22 cellular contexts compared by ENCODE assay signal in genomic region chr2:38736035-38736320, GRCh38. TPM values are rescaled to one million over a fixed set of nuclear protein-coding genes. Genes with fewer than 3 reads are reported as not detected.
DNase-seq lines count a peak whose midpoint lies in the region; ATAC-seq and TF ChIP-seq lines count a peak whose summit lies in the region.
"Had no signal": no experiment of that assay in that cellular context is flagged by ENCODE, and none has a peak within 500 bp of the region (broad histone marks: within the 10 kb centered on the region; RNA-seq: fewer than 3 reads in every experiment).

No MANE protein-coding gene starts in this region.

- no peak for DNase-seq in cardiac muscle cell (ENCODE audit: low read depth in 1 of 2, low spot score in 1 of 2)
- no peak for DNase-seq in heart left ventricle
- peak; percentile 73 for DNase-seq in mesenteric fat pad (ENCODE audit: low spot score)
- DNase-seq in uterus: no peak
- DNase-seq in activated T-helper 1 cell treated with anti-CD3 and anti-CD28 coated beads, Interleukin-12 subunit alpha, Interleukin-12 subunit beta, Interleukin-2, Interleukin-4 antibody, amounts not matched to agents 30 ng/mL and 10 ng/mL and 1 ng/mL, durations not matched to agents 14 hours and 24 hours and 36 hours (ENCODE audit: low spot score): no peak
- DNase-seq in LoVo (ENCODE audit: low spot score): no peak
- DNase-seq: DMS79 treated with DMSO at 0.1 percent for 48 hours; endodermal cell; KBM-7; mesendoderm; NCI-H1694 treated with DMSO at 0.1 percent for 48 hours; NCI-H82; posterior cingulate gyrus; SHP77 treated with DMSO at 0.1 percent for 48 hours; stimulated activated CD4-positive, alpha-beta T cell treated with anti-CD3 and anti-CD28 coated beads, Interleukin-2, amount 100 ng/mL, for 24 hours; stimulated activated naive CD4-positive, alpha-beta T cell treated with Interleukin-2 at 50 U/mL for 16 hours; WERI-Rb-1 had no signal

- H3K9me3 ChIP-seq in cardiac muscle cell (ENCODE audit: low read depth): no peaks in the 10 kb centered on the region
- peaks cover 0 to 5% (median 0%) of the 10 kb centered on the region in 12 donors for H3K9me3 ChIP-seq in heart left ventricle
- H3K9me3 ChIP-seq in uterus: no peaks in the 10 kb centered on the region
- H3K9me3 ChIP-seq: ascending aorta had no signal

- no peaks in the 10 kb centered on the region for H3K9me3 Mint-ChIP-seq in activated T-helper 17 cell treated with anti-CD3 and anti-CD28 coated beads, Interleukin-2, amount 50 U/mL, for 72 hours
- H3K9me3 Mint-ChIP-seq in activated T-helper 1 cell treated with anti-CD3 and anti-CD28 coated beads, Interleukin-12 subunit alpha, Interleukin-12 subunit beta, Interleukin-2, Interleukin-4 antibody, amounts not matched to agents 30 ng/mL and 10 ng/mL and 1 ng/mL, durations not matched to agents 14 hours and 24 hours and 36 hours: no peaks in the 10 kb centered on the region
- H3K9me3 Mint-ChIP-seq: activated T-helper 2 cell treated with anti-CD3 and anti-CD28 coated beads, Interferon-gamma antibody, Interleukin-2, Interleukin-4, amounts not matched to agents 10 μg/mL and 5 μg/mL and 100 μg/mL, durations not matched to agents 14 hours and 24 hours and 36 hours; natural killer cell treated with Interleukin-12 subunit alpha and Interleukin-12 subunit beta and Interleukin-15 and Interleukin-18, amount 100 ng/mL, for 72 hours had no signal

- ATAC-seq in heart left ventricle: no peak
- ATAC-seq in activated T-helper 17 cell treated with anti-CD3 and anti-CD28 coated beads, Interleukin-2, amount 50 U/mL, for 72 hours (replicated peaks): no peak
- ATAC-seq: natural killer cell treated with Interleukin-12 subunit alpha and Interleukin-12 subunit beta and Interleukin-15 and Interleukin-18, amount 100 ng/mL, for 72 hours had no signal

- no peak for TF ChIP-seq CTCF in cardiac muscle cell (IDR thresholded peaks at IDR 0.05; ENCODE audit: low read depth, low read length)
- no peak for TF ChIP-seq CTCF in heart left ventricle (IDR thresholded peaks at IDR 0.05)
- TF ChIP-seq CTCF in uterus (IDR thresholded peaks at IDR 0.05): no peak

- peaks cover 32% of the 10 kb centered on the region for H3K4me1 Mint-ChIP-seq in activated T-helper 17 cell treated with anti-CD3 and anti-CD28 coated beads, Interleukin-2, amount 50 U/mL, for 72 hours
- peaks cover 3% of the 10 kb centered on the region for H3K4me1 Mint-ChIP-seq in activated T-helper 1 cell treated with anti-CD3 and anti-CD28 coated beads, Interleukin-12 subunit alpha, Interleukin-12 subunit beta, Interleukin-2, Interleukin-4 antibody, amounts not matched to agents 30 ng/mL and 10 ng/mL and 1 ng/mL, durations not matched to agents 14 hours and 24 hours and 36 hours (ENCODE audit: low read depth)

- H3K4me3 ChIP-seq in cardiac muscle cell: no peak overlapping the region
- no peak overlapping the region for H3K4me3 ChIP-seq in heart left ventricle
- H3K4me3 ChIP-seq in uterus: no peak overlapping the region
- H3K4me3 ChIP-seq: ascending aorta, tibial nerve had no signal

- peak overlapping the region; percentile 66 for H3K27ac Mint-ChIP-seq in activated T-helper 17 cell treated with anti-CD3 and anti-CD28 coated beads, Interleukin-2, amount 50 U/mL, for 72 hours
- H3K27ac Mint-ChIP-seq in activated T-helper 1 cell treated with anti-CD3 and anti-CD28 coated beads, Interleukin-12 subunit alpha, Interleukin-12 subunit beta, Interleukin-2, Interleukin-4 antibody, amounts not matched to agents 30 ng/mL and 10 ng/mL and 1 ng/mL, durations not matched to agents 14 hours and 24 hours and 36 hours: no peak overlapping the region
- H3K27ac Mint-ChIP-seq: activated T-helper 2 cell treated with anti-CD3 and anti-CD28 coated beads, Interferon-gamma antibody, Interleukin-2, Interleukin-4, amounts not matched to agents 10 μg/mL and 5 μg/mL and 100 μg/mL, durations not matched to agents 14 hours and 24 hours and 36 hours; endodermal cell; natural killer cell treated with Interleukin-12 subunit alpha and Interleukin-12 subunit beta and Interleukin-15 and Interleukin-18, amount 100 ng/mL, for 72 hours had no signal

- H3K27ac ChIP-seq in cardiac muscle cell: peak overlapping the region; percentile 4
- peak overlapping the region in 1 of 12 donors; percentile 74 for H3K27ac ChIP-seq in heart left ventricle
- peak overlapping the region; percentile 74 to 80 for H3K27ac ChIP-seq in uterus
- H3K27ac ChIP-seq: ascending aorta, WERI-Rb-1 had no signal

- no peaks in the 10 kb centered on the region for H3K4me1 ChIP-seq in cardiac muscle cell (ENCODE audit: low read depth)
- peaks cover 0 to 34% (median 15%) of the 10 kb centered on the region in 12 donors for H3K4me1 ChIP-seq in heart left ventricle
- no peaks in the 10 kb centered on the region for H3K4me1 ChIP-seq in uterus

- no peak overlapping the region for H3K4me3 Mint-ChIP-seq in activated T-helper 17 cell treated with anti-CD3 and anti-CD28 coated beads, Interleukin-2, amount 50 U/mL, for 72 hours
- no peak overlapping the region for H3K4me3 Mint-ChIP-seq in activated T-helper 1 cell treated with anti-CD3 and anti-CD28 coated beads, Interleukin-12 subunit alpha, Interleukin-12 subunit beta, Interleukin-2, Interleukin-4 antibody, amounts not matched to agents 30 ng/mL and 10 ng/mL and 1 ng/mL, durations not matched to agents 14 hours and 24 hours and 36 hours
- H3K4me3 Mint-ChIP-seq: endodermal cell; natural killer cell treated with Interleukin-12 subunit alpha and Interleukin-12 subunit beta and Interleukin-15 and Interleukin-18, amount 100 ng/mL, for 72 hours had no signal

- peaks cover 99% of the 10 kb centered on the region for H3K36me3 Mint-ChIP-seq in activated T-helper 17 cell treated with anti-CD3 and anti-CD28 coated beads, Interleukin-2, amount 50 U/mL, for 72 hours (ENCODE audit: low read depth)
- peaks cover 37% of the 10 kb centered on the region for H3K36me3 Mint-ChIP-seq in activated T-helper 1 cell treated with anti-CD3 and anti-CD28 coated beads, Interleukin-12 subunit alpha, Interleukin-12 subunit beta, Interleukin-2, Interleukin-4 antibody, amounts not matched to agents 30 ng/mL and 10 ng/mL and 1 ng/mL, durations not matched to agents 14 hours and 24 hours and 36 hours (ENCODE audit: low read depth)

- no peaks in the 10 kb centered on the region for H3K27me3 Mint-ChIP-seq in activated T-helper 17 cell treated with anti-CD3 and anti-CD28 coated beads, Interleukin-2, amount 50 U/mL, for 72 hours
- H3K27me3 Mint-ChIP-seq in activated T-helper 1 cell treated with anti-CD3 and anti-CD28 coated beads, Interleukin-12 subunit alpha, Interleukin-12 subunit beta, Interleukin-2, Interleukin-4 antibody, amounts not matched to agents 30 ng/mL and 10 ng/mL and 1 ng/mL, durations not matched to agents 14 hours and 24 hours and 36 hours (ENCODE audit: insufficient read depth): no peaks in the 10 kb centered on the region
- H3K27me3 Mint-ChIP-seq: natural killer cell treated with Interleukin-12 subunit alpha and Interleukin-12 subunit beta and Interleukin-15 and Interleukin-18, amount 100 ng/mL, for 72 hours had no signal

- 65 to 95% (median 86%) methylated on average over 4 of the region's 4 CpGs for WGBS in heart left ventricle, 4 donors

- H3K36me3 ChIP-seq in cardiac muscle cell (peaks cover 11% of the 10 kb centered on the region), heart left ventricle (peaks cover 0 to 64% (median 39%) of the 10 kb centered on the region in 9 donors), uterus (no peaks in the 10 kb centered on the region)

- intact Hi-C loops in heart left ventricle (cut with DNase I) (loop anchor here in 7 of 10 donors (5.0 to 10.0 kb wide), 5 partner anchors 134 to 421 kb away; partner anchors contain the start of genes ATL2 (in 1 of the 7) and HNRNPLL (in 1 of the 7)), uterus (cut with DNase I; ENCODE audit: low total_unique reads) (no loop called here)
- intact Hi-C loops in activated T-helper 1 cell treated with anti-CD3 and anti-CD28 coated beads, Interleukin-12 subunit alpha, Interleukin-12 subunit beta, Interleukin-2, Interleukin-4 antibody, amounts not matched to agents 30 ng/mL and 10 ng/mL and 1 ng/mL, durations not matched to agents 14 hours and 24 hours and 36 hours (cut with micrococcal nuclease): no loop called here

- no peaks in the 10 kb centered on the region for H3K27me3 ChIP-seq in cardiac muscle cell
- H3K27me3 ChIP-seq in heart left ventricle: no peaks in the 10 kb centered on the region
- no peaks in the 10 kb centered on the region for H3K27me3 ChIP-seq in uterus
- H3K27me3 ChIP-seq: ascending aorta, tibial nerve had no signal

- TF ChIP-seq POLR2A in heart left ventricle (IDR thresholded peaks at IDR 0.05) (no peak), uterus (IDR thresholded peaks at IDR 0.05) (no peak)

RNA-seq across cellular contexts. Expression of gene SRSF7, which starts 15.2 kb away (rescaled TPM):
- 79.6 and 118 TPM in 2 replicates for total RNA-seq in cardiac muscle cell
- 136 and 179 TPM in 2 replicates for polyA plus RNA-seq in cardiac muscle cell
- total RNA-seq in heart left ventricle: 10 to 100 TPM; 28.1 to 75.0 (median 43.9) TPM
- 100 to 1,000 TPM in 1 of 2 donors, 10 to 100 TPM in 1; 42.2 to 101 TPM for polyA plus RNA-seq in heart left ventricle
- 100 to 1,000 TPM; 199 to 366 TPM for total RNA-seq in activated T-helper 17 cell treated with anti-CD3 and anti-CD28 coated beads, Interleukin-2, amount 50 U/mL, for 72 hours
- total RNA-seq in mesenteric fat pad: 151 TPM
- 100 to 1,000 TPM in 3 of 4 donors, 10 to 100 TPM in 1; 94.4 to 163 (median 128) TPM for total RNA-seq in uterus
- total RNA-seq in activated T-helper 1 cell treated with anti-CD3 and anti-CD28 coated beads, Interleukin-12 subunit alpha, Interleukin-12 subunit beta, Interleukin-2, Interleukin-4 antibody, amounts not matched to agents 30 ng/mL and 10 ng/mL and 1 ng/mL, durations not matched to agents 14 hours and 24 hours and 36 hours: 417 and 422 TPM in 2 replicates

RNA-seq across cellular contexts. Expression of gene GEMIN6, which starts 42.0 kb away (rescaled TPM):
- total RNA-seq in cardiac muscle cell (8.8 and 10.5 TPM in 2 replicates), heart left ventricle (1 to 10 TPM; 4.0 to 9.8 (median 7.2) TPM), mesenteric fat pad (11.5 TPM), uterus (10 to 100 TPM in 1 of 4 donors, 1 to 10 TPM in 3; 1.8 to 11.9 (median 5.4) TPM)
- polyA plus RNA-seq in cardiac muscle cell (18.0 and 18.5 TPM in 2 replicates), heart left ventricle (1 to 10 TPM; 6.8 to 9.0 TPM)
- 10 to 100 TPM; 18.6 to 28.4 TPM for total RNA-seq in activated T-helper 17 cell treated with anti-CD3 and anti-CD28 coated beads, Interleukin-2, amount 50 U/mL, for 72 hours
- 34.9 and 36.0 TPM in 2 replicates for total RNA-seq in activated T-helper 1 cell treated with anti-CD3 and anti-CD28 coated beads, Interleukin-12 subunit alpha, Interleukin-12 subunit beta, Interleukin-2, Interleukin-4 antibody, amounts not matched to agents 30 ng/mL and 10 ng/mL and 1 ng/mL, durations not matched to agents 14 hours and 24 hours and 36 hours

Comparison
In these comparisons a context has a peak if more than half of its experiments do, and no peak if none do; other contexts are left out.
1. intact Hi-C loops: an anchor here in heart left ventricle (5.0 to 10.0 kb wide); none called in uterus and activated T-helper 1 cell treated with anti-CD3 and anti-CD28 coated beads, Interleukin-12 subunit alpha, Interleukin-12 subunit beta, Interleukin-2, Interleukin-4 antibody, amounts not matched to agents 30 ng/mL and 10 ng/mL and 1 ng/mL, durations not matched to agents 14 hours and 24 hours and 36 hours.